ENCODE assay signal across 10 cellular contexts in genomic region chr12:110107369-110108281, GRCh38. TPM values are rescaled to one million over a fixed set of nuclear protein-coding genes. Genes with fewer than 3 reads are reported as not detected.
A peak's percentile ranks its signal among the peaks of the same experiment; 100 is the strongest.
DNase-seq lines count a peak whose midpoint lies in the region; ATAC-seq and TF ChIP-seq lines count a peak whose summit lies in the region.
"Had no signal": no experiment of that assay in that cellular context is flagged by ENCODE, and none has a peak within 500 bp of the region (broad histone marks: within the 10 kb centered on the region; RNA-seq: fewer than 3 reads in every experiment).

No MANE protein-coding gene starts in this region.

- TF ChIP-seq CTCF in SK-N-SH (IDR thresholded peaks at IDR 0.05) (no peak), fibroblast of villous mesenchyme (IDR thresholded peaks at IDR 0.05; ENCODE audit: insufficient read depth, low read depth, low read length) (no peak), psoas muscle (IDR thresholded peaks at IDR 0.05) (no peak)

- H3K9me2 ChIP-seq in SK-N-SH: no peaks in the 10 kb centered on the region

- H3K4me1 ChIP-seq in SK-N-SH (ENCODE audit: control insufficient read depth in 1 of 2, insufficient read depth in 2 of 2, low read depth in 1 of 2, low read length in 1 of 2): peaks cover 18 to 20% of the 10 kb centered on the region in 2 experiments
- H3K4me1 ChIP-seq in psoas muscle: peaks cover 25% of the 10 kb centered on the region

- H3F3A ChIP-seq in SK-N-SH (replicated peaks; ENCODE audit: insufficient read depth): peaks cover 12% of the 10 kb centered on the region

- POLR2A ChIA-PET in SK-N-SH (lab: Yijun Ruan, JAX): interaction anchor here (0.6 kb wide), 1 partner anchor 169 kb away, joined by 3 read pairs; no protein-coding TSS in a partner anchor
- POLR2A ChIA-PET in T-cell (lab: Charles Lee): no interaction called here

- H3K27ac Mint-ChIP-seq in T-cell: no peak overlapping the region

- H3K4me3 Mint-ChIP-seq in T-cell: no peak overlapping the region

- no peaks in the 10 kb centered on the region for H3K4me1 Mint-ChIP-seq in T-cell

- ATAC-seq in psoas muscle (peak in 3 of 4 donors; percentile 29 to 58 (median 51)), T-cell (replicated peaks in 1 of 4) (no peak)

- no peaks in the 10 kb centered on the region for H3K79me2 ChIP-seq in SK-N-SH (ENCODE audit: insufficient read depth)

- H3K9me3 ChIP-seq in SK-N-SH: no peaks in the 10 kb centered on the region
- no peaks in the 10 kb centered on the region for H3K9me3 ChIP-seq in psoas muscle

- intact Hi-C loops in psoas muscle (cut with DNase I): loop anchor here (5.0 to 10.0 kb wide), 2 partner anchors 167 to 175 kb away; partner anchors contain the start of gene ATP2A2 (in 1 of the 2)

- no peak overlapping the region for H3K9ac ChIP-seq in SK-N-SH

- H3K27me3 Mint-ChIP-seq in T-cell: peaks cover 3 to 5% of the 10 kb centered on the region in 2 donors

- DNase-seq in AG20443 (ENCODE audit: low spot score): peak; percentile 80
- no peak for DNase-seq in SK-N-SH
- DNase-seq in fibroblast of villous mesenchyme (ENCODE audit: low read depth): peak; percentile 85
- DNase-seq in psoas muscle: peak; percentile 65 to 67
- DNase-seq in DMS114 treated with DMSO at 0.1 percent for 48 hours (lab: John Stamatoyannopoulos, UW; ENCODE audit: unreplicated experiment): no peak
- DNase-seq in DMS79 (lab: John Stamatoyannopoulos, UW): no peak
- no peak for DNase-seq in T-cell
- no peak for DNase-seq in NCI-H2081 treated with DMSO at 0.1 percent for 48 hours (lab: John Stamatoyannopoulos, UW)
- DNase-seq: activated effector memory CD4-positive, alpha-beta T cell treated with anti-CD3 and anti-CD28 coated beads, Interleukin-2, amount 50 U/mL, for 16 hours; DMS53 had no signal

- WGBS in SK-N-SH (ENCODE audit: low lambda C conversion rate): 66% methylated on average over 11 of the region's 14 CpGs
- 53 to 63% (median 59%) methylated on average over 14 of the region's 14 CpGs for WGBS in psoas muscle, 3 donors

- H3K27ac ChIP-seq in SK-N-SH (ENCODE audit: low read depth in 2 of 2, low read length in 1 of 2) (peak overlapping the region; percentile 65 to 84; a peak in 3 of 4 replicates), psoas muscle (peak overlapping the region; percentile 81)

- no peak overlapping the region for H3K4me3 ChIP-seq in SK-N-SH (ENCODE audit: low read depth in 2 of 2, low read length in 1 of 2)
- no peak overlapping the region for H3K4me3 ChIP-seq in fibroblast of villous mesenchyme (ENCODE audit: low read depth, low read length)
- no peak overlapping the region for H3K4me3 ChIP-seq in psoas muscle

- H3K27me3 ChIP-seq in SK-N-SH (ENCODE audit: insufficient read depth) (no peaks in the 10 kb centered on the region), psoas muscle (ENCODE audit: insufficient read depth in 3 of 3, low read length in 2 of 3) (no peaks in the 10 kb centered on the region)

- TF ChIP-seq EP300 in SK-N-SH (IDR thresholded peaks at IDR 0.05; ENCODE audit: borderline replicate concordance in 1 of 2, low read depth in 1 of 2, low read length in 1 of 2): no peak

- no peaks in the 10 kb centered on the region for H3K36me3 Mint-ChIP-seq in T-cell

- no peaks in the 10 kb centered on the region for H4K20me1 ChIP-seq in SK-N-SH (ENCODE audit: insufficient read depth)

- TF ChIP-seq RAD21 in SK-N-SH (IDR thresholded peaks at IDR 0.05; ENCODE audit: low read length): no peak

- CTCF ChIA-PET in SK-N-SH (lab: Yijun Ruan, JAX): no interaction called here
- CTCF ChIA-PET in T-cell (lab: Charles Lee): no interaction called here

- no peaks in the 10 kb centered on the region for H3K9me3 Mint-ChIP-seq in T-cell

- H3K36me3 ChIP-seq in SK-N-SH (replicated peaks in 1 of 2; ENCODE audit: control insufficient read depth in 1 of 2, insufficient read depth in 2 of 2, low read length in 1 of 2) (no peaks in the 10 kb centered on the region), psoas muscle (ENCODE audit: insufficient read depth in 1 of 2, low read depth in 1 of 2) (no peaks in the 10 kb centered on the region)

- no peak overlapping the region for H2AFZ ChIP-seq in SK-N-SH (ENCODE audit: low read depth)

- H3K4me2 ChIP-seq in SK-N-SH: peak overlapping the region; percentile 34; the same call in 1 of the 2 replicates

TF ChIP-seq in SK-N-SH, 30 proteins besides CTCF, POLR2A, EP300 and RAD21:
- peak; percentile 92 for TF ChIP-seq RXRA (IDR thresholded peaks at IDR 0.05; ENCODE audit: borderline replicate concordance, low read depth)
- TF ChIP-seq, protein P1, sequence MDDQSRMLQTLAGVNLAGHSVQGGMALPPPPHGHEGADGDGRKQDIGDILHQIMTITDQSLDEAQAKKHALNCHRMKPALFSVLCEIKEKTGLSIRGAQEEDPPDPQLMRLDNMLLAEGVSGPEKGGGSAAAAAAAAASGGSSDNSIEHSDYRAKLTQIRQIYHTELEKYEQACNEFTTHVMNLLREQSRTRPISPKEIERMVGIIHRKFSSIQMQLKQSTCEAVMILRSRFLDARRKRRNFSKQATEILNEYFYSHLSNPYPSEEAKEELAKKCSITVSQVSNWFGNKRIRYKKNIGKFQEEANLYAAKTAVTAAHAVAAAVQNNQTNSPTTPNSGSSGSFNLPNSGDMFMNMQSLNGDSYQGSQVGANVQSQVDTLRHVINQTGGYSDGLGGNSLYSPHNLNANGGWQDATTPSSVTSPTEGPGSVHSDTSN (IDR thresholded peaks at IDR 0.05): peak; percentile 40
- no peak for TF ChIP-seq POLR2AphosphoS5 (IDR thresholded peaks at IDR 0.05; ENCODE audit: low read depth, low read length)
- TF ChIP-seq TCF12 (IDR thresholded peaks at IDR 0.05): peak; percentile 44; the same call in 1 of the 2 replicates
- TF ChIP-seq NFIC (IDR thresholded peaks at IDR 0.05; ENCODE audit: borderline replicate concordance): peak; percentile 74

RNA-seq across cellular contexts. Expression of gene IFT81, which starts 16.5 kb away (rescaled TPM):
- polyA plus RNA-seq in SK-N-SH (2012; rRNA removed): 7.9 and 10.8 TPM in 2 replicates
- polyA plus RNA-seq in SK-N-SH (2012; cell fraction: cytosol; rRNA removed): 11.1 and 17.1 TPM in 2 replicates
- 9.5 and 18.2 TPM in 2 replicates for polyA plus RNA-seq in SK-N-SH (2012; cell fraction: nucleus; rRNA removed)
- total RNA-seq in fibroblast of villous mesenchyme: 20.6 and 24.2 TPM in 2 replicates
- total RNA-seq in psoas muscle: 1 to 10 TPM; 4.1 to 9.6 (median 5.3) TPM
- 1 to 10 TPM; 2.5 to 8.7 (median 3.8) TPM for polyA plus RNA-seq in psoas muscle
- total RNA-seq in T-cell: 1 to 10 TPM in 4 of 5 donors, under 1 TPM in 1; 0.73 to 2.3 (median 1.5) TPM

RNA-seq across cellular contexts. Expression of gene C12orf76, which starts 59.3 kb away (rescaled TPM):
- polyA plus RNA-seq in SK-N-SH (2012; rRNA removed) (29.2 and 38.3 TPM in 2 replicates), psoas muscle (10 to 100 TPM in 1 of 3 donors, 1 to 10 TPM in 2; 6.9 to 19.1 (median 7.4) TPM)
- 34.8 and 37.0 TPM in 2 replicates for polyA plus RNA-seq in SK-N-SH (2012; cell fraction: cytosol; rRNA removed)
- polyA plus RNA-seq in SK-N-SH (2012; cell fraction: nucleus; rRNA removed): 34.6 and 50.8 TPM in 2 replicates
- total RNA-seq in fibroblast of villous mesenchyme (6.8 and 9.5 TPM in 2 replicates), psoas muscle (1 to 10 TPM; 3.1 to 9.8 (median 6.1) TPM), T-cell (10 to 100 TPM; 13.6 to 31.0 (median 28.5) TPM)

Comparison
In these comparisons a context has a peak if more than half of its experiments do, and no peak if none do; other contexts are left out.
1. DNase-seq: peak in AG20443 (single experiment), fibroblast of villous mesenchyme (single experiment) and psoas muscle (2 of 2); none in SK-N-SH (single experiment), DMS114 treated with DMSO at 0.1 percent for 48 hours (single experiment), DMS79 (single experiment), T-cell (0 of 34) and NCI-H2081 treated with DMSO at 0.1 percent for 48 hours (single experiment).
2. ATAC-seq: peak in psoas muscle (3 of 4); none in T-cell (0 of 4).